In genomic region chr10:132106431-132106830, GRCh38 we compare ENCODE assay signal across 9 cellular contexts. TPM values are rescaled to one million over a fixed set of nuclear protein-coding genes. Genes with fewer than 3 reads are reported as not detected.
"Had no signal": no experiment of that assay in that cellular context is flagged by ENCODE, and none has a peak within 500 bp of the region (broad histone marks: within the 10 kb centered on the region; RNA-seq: fewer than 3 reads in every experiment).

No MANE protein-coding gene starts in this region.

- H3K27me3 ChIP-seq: foreskin keratinocyte had no signal

- H3K36me3 ChIP-seq: prostate gland had no signal

- H3K4me2 ChIP-seq: SK-N-SH had no signal

- H3K4me3 ChIP-seq: prostate gland had no signal

- H3K4me1 ChIP-seq: foreskin keratinocyte, prostate gland had no signal

- H3K27ac ChIP-seq: foreskin keratinocyte, prostate gland had no signal

- H3K9me3 ChIP-seq: prostate gland, SK-N-SH had no signal

- ATAC-seq: foreskin keratinocyte, WTC11 had no signal

- DNase-seq: activated CD4-positive, alpha-beta T cell treated with anti-CD3 and anti-CD28 coated beads, Interleukin-2, amount 10 ng/mL, durations not matched to agents 24 days and 14 days; activated gamma-delta T cell treated with Interleukin-2 at 50 U/mL for 16 hours; foreskin keratinocyte; SK-N-SH; stimulated activated CD4-positive, alpha-beta T cell treated with anti-CD3 and anti-CD28 coated beads, Interleukin-12 subunit alpha, Interleukin-12 subunit beta, amount 100 ng/mL, for 4 hours; stimulated activated naive CD4-positive, alpha-beta T cell had no signal

- H3K9ac ChIP-seq: SK-N-SH had no signal

RNA-seq across cellular contexts. Expression of gene JAKMIP3, which starts 40.7 kb away (rescaled TPM):
- total RNA-seq: endothelial cell of umbilical vein had no signal
- polyA plus RNA-seq: foreskin keratinocyte had no signal
